In genomic region chr1:156074661-156075060, GRCh38 we compare ENCODE assay signal across 28 cellular contexts. TPM values are rescaled to one million over a fixed set of nuclear protein-coding genes. Genes with fewer than 3 reads are reported as not detected.
DNase-seq lines count a peak whose midpoint lies in the region; TF ChIP-seq lines count a peak whose summit lies in the region.
"Had no signal": no experiment of that assay in that cellular context is flagged by ENCODE, and none has a peak within 500 bp of the region (broad histone marks: within the 10 kb centered on the region; RNA-seq: fewer than 3 reads in every experiment).

No MANE protein-coding gene starts in this region.

- CTCF ChIA-PET in OCI-LY7 (lab: Charles Lee; ENCODE audit: unreplicated experiment), result interaction anchor here (1.5 kb wide), 1 partner anchor 8 kb away, joined by 4 read pairs; no protein-coding TSS in a partner anchor

- DNase-seq in NCI-H82 (lab: John Stamatoyannopoulos, UW), result peak; percentile 71
- no peak for DNase-seq in NCI-H82 treated with DMSO at 0.1 percent for 48 hours (lab: John Stamatoyannopoulos, UW; ENCODE audit: unreplicated experiment)
- no peak for DNase-seq in OCI-LY7 (ENCODE audit: low spot score)
- DNase-seq in HCEC 1CT, result no peak
- no peak for DNase-seq in adrenal gland
- no peak for DNase-seq in 8988T
- DNase-seq in T1000 (lab: John Stamatoyannopoulos, UW), result no peak
- DNase-seq: activated CD4-positive, alpha-beta T cell treated with anti-CD3 and anti-CD28 coated beads for 36 hours; activated CD8-positive, alpha-beta T cell treated with anti-CD3 and anti-CD28 coated beads, Interleukin-2, amount 10 ng/mL, durations not matched to agents 7 days and 5 days; AML-193; anterior cingulate cortex; cortex of kidney; foreskin keratinocyte; HFFc6; left cardiac atrium; NCI-H146; NCI-H510A treated with DMSO at 0.1 percent for 48 hours; occipital lobe; Peyer's patch; SJCRH30; stimulated activated naive CD4-positive, alpha-beta T cell treated with Interleukin-2 at 50 U/mL for 16 hours had no signal

- no peaks in the 10 kb centered on the region for H3K36me3 ChIP-seq in OCI-LY7 (ENCODE audit: insufficient read depth, low read length)
- peaks cover 61% of the 10 kb centered on the region for H3K36me3 ChIP-seq in iPS-20b (ENCODE audit: insufficient read depth, low read depth, low read length)
- no peaks in the 10 kb centered on the region for H3K36me3 ChIP-seq in adrenal gland (replicated peaks in 1 of 2)
- H3K36me3 ChIP-seq: esophagus muscularis mucosa had no signal

- intact Hi-C loops in OCI-LY7 (cut with micrococcal nuclease; ENCODE audit: unreplicated experiment), result no loop called here
- intact Hi-C loops in adrenal gland (cut with DNase I), result no loop called here

- no peaks in the 10 kb centered on the region for H3K9me2 ChIP-seq in OCI-LY7 (ENCODE audit: insufficient read depth, low read length)

- no peak for TF ChIP-seq POLR2A in adrenal gland (IDR thresholded peaks at IDR 0.05)

- H3K9ac ChIP-seq in iPS-20b (ENCODE audit: low read depth, low read length), result peak overlapping the region; percentile 29; the same call in 1 of the 2 replicates

- H3K27me3 ChIP-seq in iPS-20b (ENCODE audit: insufficient read depth, low read length) (no peaks in the 10 kb centered on the region), adrenal gland (no peaks in the 10 kb centered on the region)
- H3K27me3 ChIP-seq: foreskin keratinocyte, Peyer's patch, SJCRH30 had no signal

- H3K27ac ChIP-seq in OCI-LY7 (ENCODE audit: low read depth, low read length, poor library complexity, severe bottlenecking) (no peak overlapping the region), iPS-20b (ENCODE audit: low read length) (peak overlapping the region; percentile 9), adrenal gland (no peak overlapping the region)
- H3K27ac ChIP-seq: esophagus muscularis mucosa, foreskin keratinocyte, HL-60, Peyer's patch, SJCRH30 had no signal

- peaks cover 24% of the 10 kb centered on the region for H3K4me1 ChIP-seq in OCI-LY7 (ENCODE audit: insufficient read depth, low read length, poor library complexity, severe bottlenecking)
- H3K4me1 ChIP-seq in iPS-20b (ENCODE audit: insufficient read depth, low read length), result peaks cover 59% of the 10 kb centered on the region
- no peaks in the 10 kb centered on the region for H3K4me1 ChIP-seq in adrenal gland (replicated peaks in 1 of 2)
- H3K4me1 ChIP-seq: foreskin keratinocyte, Peyer's patch, SJCRH30 had no signal

- no peak overlapping the region for H2AFZ ChIP-seq in OCI-LY7 (ENCODE audit: low read length)

- H3K4me2 ChIP-seq in OCI-LY7 (ENCODE audit: low read length), result peak overlapping the region; percentile 76; the same call in 1 of the 2 replicates

- POLR2A ChIA-PET in OCI-LY7 (lab: Charles Lee), result no interaction called here

- H3K9me3 ChIP-seq in OCI-LY7 (ENCODE audit: low read length), result no peaks in the 10 kb centered on the region
- H3K9me3 ChIP-seq in iPS-20b (ENCODE audit: insufficient read depth, low read depth, low read length), result no peaks in the 10 kb centered on the region
- no peaks in the 10 kb centered on the region for H3K9me3 ChIP-seq in adrenal gland (replicated peaks in 1 of 3)
- H3K9me3 ChIP-seq: esophagus muscularis mucosa, Peyer's patch, SJCRH30 had no signal

- TF ChIP-seq CTCF in OCI-LY7 (conservative IDR thresholded peaks at IDR 0.05; ENCODE audit: low read length) (no peak), adrenal gland (IDR thresholded peaks at IDR 0.05) (no peak)

- BruUV-seq in OCI-LY7 (replicated peaks; lab: Mats Ljungman, UMichigan), result no TSS peak

- WGBS in adrenal gland, 4 donors, result 72 to 78% (median 74%) methylated on average over 7 to 8 of the region's 8 CpGs

- H3K4me3 ChIP-seq in OCI-LY7 (ENCODE audit: low read depth, low read length, poor library complexity, severe bottlenecking), result no peak overlapping the region
- peak overlapping the region; percentile 39; the same call in 1 of the 2 replicates for H3K4me3 ChIP-seq in iPS-20b (ENCODE audit: low read length)
- no peak overlapping the region for H3K4me3 ChIP-seq in adrenal gland
- H3K4me3 ChIP-seq: esophagus muscularis mucosa, Peyer's patch, SJCRH30 had no signal

- no peaks in the 10 kb centered on the region for H4K20me1 ChIP-seq in OCI-LY7 (ENCODE audit: insufficient read depth, low read length)

- 0 out of 2 replicates have a peak, but pooled peaks cover 3% of the 10 kb centered on the region for H3K79me2 ChIP-seq in OCI-LY7 (ENCODE audit: insufficient read depth, low read depth, low read length)

RNA-seq across cellular contexts. Expression of gene MEX3A, which starts 7.6 kb away (rescaled TPM):
- 4.5 and 5.3 TPM in 2 replicates for total RNA-seq in OCI-LY7 (2014; rRNA removed; shearing (Covaris generic))
- total RNA-seq in OCI-LY7 (2022), result 5.3 and 5.5 TPM in 2 replicates
- total RNA-seq in adrenal gland, result 1 to 10 TPM in 3 of 8 donors, under 1 TPM in 5; 0.09 to 2.1 (median 0.50) TPM
- polyA plus RNA-seq in adrenal gland, result under 1 TPM; 0.17 to 0.27 (median 0.24) TPM
- total RNA-seq: T-helper 1 cell treated with Interleukin-12 subunit alpha and Interleukin-12 subunit beta and Interleukin-4 antibody, amounts not matched to agents 30 ng/mL and 1 ng/mL, for 36 hours had no signal

RNA-seq across cellular contexts. Expression of gene RAB25, which starts 13.7 kb away (rescaled TPM):
- not detected in 2 replicates for total RNA-seq in OCI-LY7 (2014; rRNA removed; shearing (Covaris generic))
- total RNA-seq in OCI-LY7 (2022) (0.48 TPM in 1 of 2 replicates, not detected in the other), adrenal gland (under 1 TPM in 1 of 8 donors, not detected in 7; 0.38 TPM)
- under 1 TPM in 2 of 3 donors, not detected in 1; 0.17 to 0.48 TPM for polyA plus RNA-seq in adrenal gland
- total RNA-seq: cardiac septum; esophagus muscularis mucosa; HFFc6; left cardiac atrium; lung microvascular endothelial cell; occipital lobe; SJCRH30; T-helper 1 cell treated with Interleukin-12 subunit alpha and Interleukin-12 subunit beta and Interleukin-4 antibody, amounts not matched to agents 30 ng/mL and 1 ng/mL, for 36 hours; temporal lobe had no signal

RNA-seq across cellular contexts. Expression of gene LAMTOR2, which starts 20.1 kb away (rescaled TPM):
- 71.3 and 103 TPM in 2 replicates for total RNA-seq in OCI-LY7 (2014; rRNA removed; shearing (Covaris generic))
- total RNA-seq in OCI-LY7 (2022) (52.1 and 55.2 TPM in 2 replicates), adrenal gland (100 to 1,000 TPM in 2 of 8 donors, 10 to 100 TPM in 6; 53.6 to 140 (median 83.6) TPM)
- 100 to 1,000 TPM in 2 of 3 donors, 10 to 100 TPM in 1; 76.0 to 216 (median 143) TPM for polyA plus RNA-seq in adrenal gland

RNA-seq across cellular contexts. Expression of gene UBQLN4, which starts 21.1 kb away (rescaled TPM):
- 20.8 and 33.2 TPM in 2 replicates for total RNA-seq in OCI-LY7 (2014; rRNA removed; shearing (Covaris generic))
- 37.1 and 40.3 TPM in 2 replicates for total RNA-seq in OCI-LY7 (2022)
- 10 to 100 TPM in 7 of 8 donors, 1 to 10 TPM in 1; 9.5 to 34.6 (median 23.3) TPM for total RNA-seq in adrenal gland
- 10 to 100 TPM; 15.0 to 30.0 (median 27.5) TPM for polyA plus RNA-seq in adrenal gland

RNA-seq across cellular contexts. Expression of gene LMNA, which starts 39.9 kb away (rescaled TPM):
- 12.9 and 14.3 TPM in 2 replicates for total RNA-seq in OCI-LY7 (2014; rRNA removed; shearing (Covaris generic))
- 5.0 and 6.5 TPM in 2 replicates for total RNA-seq in OCI-LY7 (2022)
- total RNA-seq in adrenal gland, result 100 to 1,000 TPM; 231 to 591 (median 395) TPM
- polyA plus RNA-seq in adrenal gland, result 100 to 1,000 TPM; 140 to 458 (median 374) TPM
